ENCODE assay signal across 36 cellular contexts in the genomic region with DNA sequence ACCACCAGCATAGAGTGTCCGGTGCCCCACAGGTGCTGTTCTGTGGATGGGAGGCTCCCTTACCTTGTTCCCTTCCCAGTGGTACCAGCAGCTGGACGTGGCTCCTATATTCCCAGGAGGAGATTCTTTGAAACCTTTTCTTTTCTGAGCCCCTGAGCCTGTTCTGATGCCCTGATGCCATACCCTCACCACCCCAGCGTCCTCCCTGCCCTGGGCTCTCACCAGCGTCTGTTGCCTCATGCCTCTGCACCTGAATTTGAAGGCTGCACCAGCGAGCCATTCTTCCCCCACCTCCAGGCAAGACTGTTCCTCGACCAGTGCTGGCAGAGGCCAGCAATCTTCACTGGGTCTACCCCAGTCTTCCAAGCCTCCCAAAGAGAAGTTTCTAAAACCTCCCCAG. TPM values are rescaled to one million over a fixed set of nuclear protein-coding genes. Genes with fewer than 3 reads are reported as not detected.
"Had no signal": no experiment of that assay in that cellular context is flagged by ENCODE, and none has a peak within 500 bp of the region (broad histone marks: within the 10 kb centered on the region; RNA-seq: fewer than 3 reads in every experiment).

No MANE protein-coding gene starts in this region.

- H3K27ac ChIP-seq: epithelial cell of prostate, gastrocnemius medialis, hepatocyte, neutrophil, pancreas, prostate gland, right atrium auricular region, stomach, tibial nerve, upper lobe of left lung had no signal

- H3K79me2 ChIP-seq: hepatocyte had no signal

- H3K36me3 Mint-ChIP-seq: memory B cell; mesothelial cell of epicardium; naive B cell; natural killer cell treated with Interleukin-12 subunit alpha and Interleukin-12 subunit beta and Interleukin-15 and Interleukin-18, amount 100 ng/mL, for 72 hours; stimulated activated effector memory CD8-positive, alpha-beta T cell treated with anti-CD3 and anti-CD28 coated beads, Interleukin-12 subunit alpha, Interleukin-12 subunit beta, amount 100 ng/mL, for 72 hours had no signal

- H3K9me3 Mint-ChIP-seq: memory B cell; mesothelial cell of epicardium; naive B cell; natural killer cell treated with Interleukin-12 subunit alpha and Interleukin-12 subunit beta and Interleukin-15 and Interleukin-18, amount 100 ng/mL, for 72 hours; stimulated activated effector memory CD8-positive, alpha-beta T cell treated with anti-CD3 and anti-CD28 coated beads, Interleukin-12 subunit alpha, Interleukin-12 subunit beta, amount 100 ng/mL, for 72 hours had no signal

- H3K27me3 ChIP-seq: right atrium auricular region, upper lobe of left lung had no signal

- H3K4me2 ChIP-seq: hepatocyte, smooth muscle cell had no signal

- H3K36me3 ChIP-seq: gastrocnemius medialis, neutrophil, pancreas, prostate gland, right atrium auricular region, stomach, tibial nerve, upper lobe of left lung had no signal

- H3K4me1 Mint-ChIP-seq: memory B cell, naive B cell had no signal

- H3K27ac Mint-ChIP-seq: memory B cell; mesothelial cell of epicardium; naive B cell; natural killer cell treated with Interleukin-12 subunit alpha and Interleukin-12 subunit beta and Interleukin-15 and Interleukin-18, amount 100 ng/mL, for 72 hours; stimulated activated effector memory CD8-positive, alpha-beta T cell treated with anti-CD3 and anti-CD28 coated beads, Interleukin-12 subunit alpha, Interleukin-12 subunit beta, amount 100 ng/mL, for 72 hours had no signal

- H3K4me3 ChIP-seq: gastrocnemius medialis, hepatocyte, lung, mucosa of descending colon, pancreas, prostate gland, right atrium auricular region, smooth muscle cell, stomach, tibial nerve, upper lobe of left lung had no signal

- ATAC-seq: gastrocnemius medialis; left lobe of liver; mucosa of descending colon; natural killer cell treated with Interleukin-12 subunit alpha and Interleukin-12 subunit beta and Interleukin-15 and Interleukin-18, amount 100 ng/mL, for 72 hours; pancreas; sciatic nerve; stimulated activated effector memory CD8-positive, alpha-beta T cell treated with anti-CD3 and anti-CD28 coated beads, Interleukin-12 subunit alpha, Interleukin-12 subunit beta, amount 100 ng/mL, for 72 hours had no signal

- H2AFZ ChIP-seq: hepatocyte had no signal

- H3K4me1 ChIP-seq: pancreas, prostate gland had no signal

- DNase-seq: cerebellar nuclear complex; cortex of kidney; effector CD4-positive, alpha-beta T cell; foreskin fibroblast; gastrocnemius medialis; naive B cell; pancreas; stimulated activated CD4-positive, alpha-beta T cell treated with anti-CD3 and anti-CD28 coated beads, Interleukin-12 subunit alpha, Interleukin-12 subunit beta, amount 100 ng/mL, for 4 hours; stimulated activated CD4-positive, alpha-beta T cell treated with anti-CD3 and anti-CD28 coated beads, Interleukin-1b, Interleukin-23, amount 100 ng/mL, for 48 hours; stimulated activated CD4-positive, alpha-beta T cell treated with anti-CD3 and anti-CD28 coated beads, Interleukin-4, amount 100 ng/mL, for 24 hours; stimulated activated naive CD4-positive, alpha-beta T cell treated with Interleukin-2 at 50 U/mL for 16 hours; stomach; upper lobe of left lung had no signal

- H3K9me3 ChIP-seq: gastrocnemius medialis, mucosa of descending colon, neutrophil, pancreas, prostate gland, right atrium auricular region, stomach, tibial nerve, upper lobe of left lung had no signal

- H3K4me3 Mint-ChIP-seq: memory B cell; mesothelial cell of epicardium; naive B cell; natural killer cell treated with Interleukin-12 subunit alpha and Interleukin-12 subunit beta and Interleukin-15 and Interleukin-18, amount 100 ng/mL, for 72 hours; stimulated activated effector memory CD8-positive, alpha-beta T cell treated with anti-CD3 and anti-CD28 coated beads, Interleukin-12 subunit alpha, Interleukin-12 subunit beta, amount 100 ng/mL, for 72 hours had no signal

RNA-seq across cellular contexts. Expression of a gene that starts 0.5 kb away (rescaled TPM):
- total RNA-seq: dermis microvascular lymphatic vessel endothelial cell; esophagus mucosa; gastrocnemius medialis; glomerular endothelial cell; hepatocyte; left lobe of liver; liver; lung; mucosa of descending colon; natural killer cell treated with Interleukin-12 subunit alpha and Interleukin-12 subunit beta and Interleukin-15 and Interleukin-18, amount 100 ng/mL, for 72 hours; omental fat pad; pancreas; right atrium auricular region; sciatic nerve; smooth muscle cell; stomach; subcutaneous adipose tissue; temporal lobe; tibial nerve; upper lobe of left lung had no signal
- polyA plus RNA-seq: hepatocyte, liver, pancreas, smooth muscle cell, stomach had no signal

RNA-seq across cellular contexts. Expression of a gene that starts 22.1 kb away (rescaled TPM):
- total RNA-seq: dermis microvascular lymphatic vessel endothelial cell; esophagus mucosa; gastrocnemius medialis; glomerular endothelial cell; kidney; left lobe of liver; mesothelial cell of epicardium; mucosa of descending colon; natural killer cell treated with Interleukin-12 subunit alpha and Interleukin-12 subunit beta and Interleukin-15 and Interleukin-18, amount 100 ng/mL, for 72 hours; right atrium auricular region; sciatic nerve; stomach; temporal lobe had no signal
- polyA plus RNA-seq: hepatocyte, liver, pancreas, smooth muscle cell, stomach had no signal
